1 cellular context compared by ENCODE assay signal in the genomic region with DNA sequence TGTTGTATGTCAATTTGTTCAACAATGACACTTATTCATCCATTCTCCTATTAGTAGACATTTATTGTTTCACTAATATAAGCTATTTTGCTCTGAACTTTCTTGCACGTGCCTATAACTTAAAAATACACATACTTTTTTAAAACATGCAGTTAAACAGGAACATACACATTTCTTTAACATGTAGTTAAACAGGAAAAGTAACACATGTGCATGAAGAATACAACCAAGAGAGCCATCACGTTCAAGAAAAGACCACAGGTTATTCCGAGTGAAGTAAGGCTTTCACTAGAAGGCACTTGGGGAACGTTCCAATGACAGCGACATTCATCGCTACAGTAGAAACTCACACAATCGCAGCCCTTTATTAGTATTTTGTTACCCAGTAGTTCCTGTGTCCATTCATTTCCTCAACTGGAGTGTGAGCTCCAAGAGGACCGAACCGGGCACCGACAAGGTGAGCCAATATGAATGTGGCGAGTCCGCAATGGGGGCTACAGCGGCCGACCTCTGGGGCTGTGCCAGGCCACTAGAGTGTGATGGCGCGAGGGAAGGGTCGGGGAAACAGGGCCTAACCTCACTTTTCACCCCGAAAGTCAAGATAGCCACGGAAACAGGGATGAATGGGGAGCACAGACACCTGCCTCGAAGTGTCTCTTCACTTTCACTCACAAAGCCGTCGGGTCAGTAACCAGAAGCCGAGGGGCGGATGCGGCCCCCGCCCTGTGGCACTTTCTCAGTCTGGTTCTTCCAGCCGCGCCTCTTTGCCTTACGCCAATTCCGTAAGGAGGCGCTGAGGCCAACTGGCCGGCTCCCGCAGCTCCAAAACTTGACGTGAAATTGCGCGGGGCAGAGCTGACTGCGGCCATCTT.
TF ChIP-seq lines count a peak whose summit lies in the region.

No MANE protein-coding gene starts in this region.

TF ChIP-seq in GM12878, 131 proteins besides CTCF, POLR2A, EP300 and RAD21 (continued from another document):
- TF ChIP-seq POLR2AphosphoS2 (IDR thresholded peaks at IDR 0.05; ENCODE audit: low read depth, low read length) (no peak), SRF (IDR thresholded peaks at IDR 0.05; ENCODE audit: low read depth in 2 of 2, low read length in 2 of 2) (no peak), RCOR1 (conservative IDR thresholded peaks at IDR 0.05; ENCODE audit: low read depth, low read length) (no peak), ESRRA (IDR thresholded peaks at IDR 0.05; ENCODE audit: low read length) (no peak), TCF3 (IDR thresholded peaks at IDR 0.05; ENCODE audit: borderline replicate concordance, insufficient read depth, low read depth, low read length) (peak; percentile 40; the same call in 1 of the 2 replicates)
TF ChIP-seq in GM12878: peak in this region for 34.
